ENCODE assay signal across 1 cellular context in genomic region chr12:7142057-7142644, GRCh38.
TF ChIP-seq lines count a peak whose summit lies in the region.

No MANE protein-coding gene starts in this region.

TF ChIP-seq in K562, 482 proteins besides CTCF, POLR2A, EP300 and RAD21:
- no peak for TF ChIP-seq SRF (CRISPR knock-in tag; IDR thresholded peaks at IDR 0.05)
- peak; percentile 39; the same call in 1 of the 2 replicates for TF ChIP-seq XRCC5 (IDR thresholded peaks at IDR 0.05; ENCODE audit: low read depth, low read length)
- TF ChIP-seq ZBTB49 (CRISPR knock-in tag; IDR thresholded peaks at IDR 0.05; ENCODE audit: borderline replicate concordance) = no peak
- TF ChIP-seq MAZ (CRISPR knock-in tag; conservative IDR thresholded peaks at IDR 0.05 in 1 of 2, IDR thresholded peaks at IDR 0.05 in 1 of 2) = peak in 1 of 2 experiments; percentile 42; a peak in 1 of 4 replicates
- TF ChIP-seq SMC3 (conservative IDR thresholded peaks at IDR 0.05; ENCODE audit: insufficient read depth, low read depth, low read length) = peak; percentile 55
- TF ChIP-seq CC2D1A (IDR thresholded peaks at IDR 0.05) = no peak
- no peak for TF ChIP-seq NR4A1 (CRISPR knock-in tag; IDR thresholded peaks at IDR 0.05)
- TF ChIP-seq NR4A1 (tag; IDR thresholded peaks at IDR 0.05) = no peak
- TF ChIP-seq POLR2B (IDR thresholded peaks at IDR 0.05; ENCODE audit: low read depth, partially characterized antibody) = no peak
- TF ChIP-seq GTF3C2 (IDR thresholded peaks at IDR 0.05; ENCODE audit: borderline replicate concordance, extremely low read depth, insufficient read length) = no peak
- no peak for TF ChIP-seq DIDO1 (tag; IDR thresholded peaks at IDR 0.05; ENCODE audit: low read depth)
- no peak for TF ChIP-seq ASH1L (IDR thresholded peaks at IDR 0.05; ENCODE audit: borderline replicate concordance, low read depth, partially characterized antibody)
- no peak for TF ChIP-seq ZNF274 (IDR thresholded peaks at IDR 0.05; ENCODE audit: borderline replicate concordance, low read depth, low read length)
- TF ChIP-seq ILK (tag; IDR thresholded peaks at IDR 0.05; ENCODE audit: borderline replicate concordance, low read depth) = no peak
